In genomic region chr2:29361255-29361654, GRCh38 we compare ENCODE assay signal across 1 cellular context.
TF ChIP-seq lines count a peak whose summit lies in the region.

No MANE protein-coding gene starts in this region.

TF ChIP-seq in IMR-90, 13 proteins besides CTCF, POLR2A, EP300 and RAD21 (continued from another document):
- TF ChIP-seq, protein P1, sequence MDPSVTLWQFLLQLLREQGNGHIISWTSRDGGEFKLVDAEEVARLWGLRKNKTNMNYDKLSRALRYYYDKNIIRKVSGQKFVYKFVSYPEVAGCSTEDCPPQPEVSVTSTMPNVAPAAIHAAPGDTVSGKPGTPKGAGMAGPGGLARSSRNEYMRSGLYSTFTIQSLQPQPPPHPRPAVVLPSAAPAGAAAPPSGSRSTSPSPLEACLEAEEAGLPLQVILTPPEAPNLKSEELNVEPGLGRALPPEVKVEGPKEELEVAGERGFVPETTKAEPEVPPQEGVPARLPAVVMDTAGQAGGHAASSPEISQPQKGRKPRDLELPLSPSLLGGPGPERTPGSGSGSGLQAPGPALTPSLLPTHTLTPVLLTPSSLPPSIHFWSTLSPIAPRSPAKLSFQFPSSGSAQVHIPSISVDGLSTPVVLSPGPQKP (IDR thresholded peaks at IDR 0.05; ENCODE audit: borderline replicate concordance, low read depth, low read length): no peak
- TF ChIP-seq CEBPB (IDR thresholded peaks at IDR 0.05; ENCODE audit: low read depth, low read length) (no peak), NFE2L2 (IDR thresholded peaks at IDR 0.05; ENCODE audit: low read depth, low read length) (no peak), RCOR1 (IDR thresholded peaks at IDR 0.05; ENCODE audit: insufficient replicate concordance, low read length) (no peak), FOS (IDR thresholded peaks at IDR 0.05; ENCODE audit: low read depth, low read length) (no peak), CHD1 (IDR thresholded peaks at IDR 0.05; ENCODE audit: low read depth, low read length) (no peak), MAFK (IDR thresholded peaks at IDR 0.05; ENCODE audit: low read depth, low read length) (no peak), RFX5 (IDR thresholded peaks at IDR 0.05; ENCODE audit: low read depth, low read length) (no peak)
